1 cellular context compared by ENCODE assay signal in the genomic region with DNA sequence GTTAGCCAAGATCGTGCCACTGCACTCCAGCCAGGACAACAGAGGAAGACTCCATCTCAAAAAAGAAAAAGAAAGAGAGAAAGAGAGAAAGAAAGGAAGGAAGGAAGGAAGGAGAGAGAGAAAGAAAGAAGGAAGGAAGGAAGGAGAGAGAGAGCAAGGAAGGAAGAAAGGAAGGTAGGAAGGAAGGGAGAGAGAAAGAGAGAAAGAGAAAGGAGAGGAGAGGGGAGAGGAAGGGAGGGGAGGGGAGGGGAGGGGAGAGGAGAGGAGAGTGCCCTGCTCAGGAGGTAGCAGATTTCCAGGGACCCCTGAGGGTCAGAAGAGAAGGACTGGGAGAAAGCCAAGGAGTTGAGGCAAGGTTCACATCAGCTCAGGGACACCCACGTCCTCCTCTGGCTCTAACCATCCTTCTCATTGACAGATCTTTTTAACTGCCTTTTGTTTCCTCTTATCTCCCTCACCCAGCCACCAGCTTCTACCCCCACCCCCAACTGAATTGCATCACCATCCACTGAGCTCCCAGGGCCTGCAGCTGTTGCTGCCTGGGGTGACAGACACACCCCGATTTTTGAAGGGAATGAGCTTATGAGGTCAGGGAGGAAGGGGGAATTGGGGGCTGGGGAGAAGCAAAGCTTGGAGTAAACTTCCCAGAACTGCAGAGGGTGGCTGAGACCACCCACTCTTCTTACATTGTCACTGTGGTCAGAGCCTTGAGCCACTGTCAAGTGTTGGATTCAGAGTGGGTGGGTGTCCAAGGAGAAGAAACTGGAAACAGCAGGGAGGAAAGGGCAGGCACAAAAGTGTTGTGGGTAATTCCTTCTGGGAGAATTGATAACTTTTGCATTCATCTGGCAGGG.
TF ChIP-seq lines count a peak whose summit lies in the region.

No MANE protein-coding gene starts in this region.

TF ChIP-seq in HepG2, 621 proteins besides CTCF, POLR2A, EP300 and RAD21 (continued from another document):
- TF ChIP-seq, protein P1, sequence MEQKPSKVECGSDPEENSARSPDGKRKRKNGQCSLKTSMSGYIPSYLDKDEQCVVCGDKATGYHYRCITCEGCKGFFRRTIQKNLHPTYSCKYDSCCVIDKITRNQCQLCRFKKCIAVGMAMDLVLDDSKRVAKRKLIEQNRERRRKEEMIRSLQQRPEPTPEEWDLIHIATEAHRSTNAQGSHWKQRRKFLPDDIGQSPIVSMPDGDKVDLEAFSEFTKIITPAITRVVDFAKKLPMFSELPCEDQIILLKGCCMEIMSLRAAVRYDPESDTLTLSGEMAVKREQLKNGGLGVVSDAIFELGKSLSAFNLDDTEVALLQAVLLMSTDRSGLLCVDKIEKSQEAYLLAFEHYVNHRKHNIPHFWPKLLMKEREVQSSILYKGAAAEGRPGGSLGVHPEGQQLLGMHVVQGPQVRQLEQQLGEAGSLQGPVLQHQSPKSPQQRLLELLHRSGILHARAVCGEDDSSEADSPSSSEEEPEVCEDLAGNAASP (CRISPR knock-in tag; IDR thresholded peaks at IDR 0.05; ENCODE audit: borderline replicate concordance), result peak; percentile 30; the same call in 1 of the 2 replicates
- TF ChIP-seq TBX2 (CRISPR knock-in tag; IDR thresholded peaks at IDR 0.05; ENCODE audit: borderline replicate concordance) (peak; percentile 49; the same call in 1 of the 2 replicates), RXRB (CRISPR knock-in tag; IDR thresholded peaks at IDR 0.05; ENCODE audit: borderline replicate concordance) (peak; percentile 56; the same call in 1 of the 2 replicates), PATZ1 (CRISPR knock-in tag; IDR thresholded peaks at IDR 0.05) (peak; percentile 89), KLF16 (CRISPR knock-in tag; IDR thresholded peaks at IDR 0.05) (0 out of 4 replicates have a peak, but pooled peaks of 1 of the 2 experiments have one; percentile 50), CEBPG (CRISPR knock-in tag; IDR thresholded peaks at IDR 0.05) (peak; percentile 98), PCBP1 (IDR thresholded peaks at IDR 0.05; ENCODE audit: borderline replicate concordance, low read depth, low read length) (peak; percentile 94; the same call in 1 of the 2 replicates), MED1 (CRISPR knock-in tag; IDR thresholded peaks at IDR 0.05) (peak; percentile 66; the same call in 1 of the 2 replicates), DMAP1 (CRISPR knock-in tag; IDR thresholded peaks at IDR 0.05) (peak; percentile 35; the same call in 1 of the 2 replicates), CCDC6 (CRISPR knock-in tag; IDR thresholded peaks at IDR 0.05) (peak; percentile 30; the same call in 1 of the 2 replicates), NFRKB (IDR thresholded peaks at IDR 0.05) (no peak), SAP130 (CRISPR knock-in tag; IDR thresholded peaks at IDR 0.05; ENCODE audit: low read depth) (peak; percentile 69), ELF3 (CRISPR knock-in tag; IDR thresholded peaks at IDR 0.05) (peak; percentile 67; the same call in 1 of the 2 replicates), GATAD2A (CRISPR knock-in tag; IDR thresholded peaks at IDR 0.05) (peak; percentile 85), CCAR2 (optimal IDR thresholded peaks at IDR 0.05; ENCODE audit: low read depth, low read length) (peak; percentile 55), MED8 (CRISPR knock-in tag; IDR thresholded peaks at IDR 0.05; ENCODE audit: insufficient replicate concordance) (peak; percentile 62), HNRNPK (IDR thresholded peaks at IDR 0.05; ENCODE audit: low read depth, low read length, poor library complexity, severe bottlenecking) (peak; percentile 96), FOXM1 (CRISPR knock-in tag; IDR thresholded peaks at IDR 0.05) (no peak), ARID4A (CRISPR knock-in tag; IDR thresholded peaks at IDR 0.05; ENCODE audit: borderline replicate concordance) (peak; percentile 32; the same call in 1 of the 2 replicates), JUNB (CRISPR knock-in tag; IDR thresholded peaks at IDR 0.05; ENCODE audit: borderline replicate concordance) (no peak), POLR2AphosphoS5 (IDR thresholded peaks at IDR 0.05; ENCODE audit: low read depth, low read length) (0 out of 2 replicates have a peak, but pooled peaks have one; percentile 30), HMG20A (CRISPR knock-in tag; IDR thresholded peaks at IDR 0.05; ENCODE audit: borderline replicate concordance) (peak; percentile 34; the same call in 1 of the 2 replicates)
- TF ChIP-seq, protein P2, sequence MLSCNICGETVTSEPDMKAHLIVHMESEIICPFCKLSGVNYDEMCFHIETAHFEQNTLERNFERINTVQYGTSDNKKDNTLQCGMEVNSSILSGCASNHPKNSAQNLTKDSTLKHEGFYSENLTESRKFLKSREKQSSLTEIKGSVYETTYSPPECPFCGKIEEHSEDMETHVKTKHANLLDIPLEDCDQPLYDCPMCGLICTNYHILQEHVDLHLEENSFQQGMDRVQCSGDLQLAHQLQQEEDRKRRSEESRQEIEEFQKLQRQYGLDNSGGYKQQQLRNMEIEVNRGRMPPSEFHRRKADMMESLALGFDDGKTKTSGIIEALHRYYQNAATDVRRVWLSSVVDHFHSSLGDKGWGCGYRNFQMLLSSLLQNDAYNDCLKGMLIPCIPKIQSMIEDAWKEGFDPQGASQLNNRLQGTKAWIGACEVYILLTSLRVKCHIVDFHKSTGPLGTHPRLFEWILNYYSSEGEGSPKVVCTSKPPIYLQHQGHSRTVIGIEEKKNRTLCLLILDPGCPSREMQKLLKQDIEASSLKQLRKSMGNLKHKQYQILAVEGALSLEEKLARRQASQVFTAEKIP (CRISPR knock-in tag; IDR thresholded peaks at IDR 0.05; ENCODE audit: borderline replicate concordance), result no peak
- TF ChIP-seq, protein P3, sequence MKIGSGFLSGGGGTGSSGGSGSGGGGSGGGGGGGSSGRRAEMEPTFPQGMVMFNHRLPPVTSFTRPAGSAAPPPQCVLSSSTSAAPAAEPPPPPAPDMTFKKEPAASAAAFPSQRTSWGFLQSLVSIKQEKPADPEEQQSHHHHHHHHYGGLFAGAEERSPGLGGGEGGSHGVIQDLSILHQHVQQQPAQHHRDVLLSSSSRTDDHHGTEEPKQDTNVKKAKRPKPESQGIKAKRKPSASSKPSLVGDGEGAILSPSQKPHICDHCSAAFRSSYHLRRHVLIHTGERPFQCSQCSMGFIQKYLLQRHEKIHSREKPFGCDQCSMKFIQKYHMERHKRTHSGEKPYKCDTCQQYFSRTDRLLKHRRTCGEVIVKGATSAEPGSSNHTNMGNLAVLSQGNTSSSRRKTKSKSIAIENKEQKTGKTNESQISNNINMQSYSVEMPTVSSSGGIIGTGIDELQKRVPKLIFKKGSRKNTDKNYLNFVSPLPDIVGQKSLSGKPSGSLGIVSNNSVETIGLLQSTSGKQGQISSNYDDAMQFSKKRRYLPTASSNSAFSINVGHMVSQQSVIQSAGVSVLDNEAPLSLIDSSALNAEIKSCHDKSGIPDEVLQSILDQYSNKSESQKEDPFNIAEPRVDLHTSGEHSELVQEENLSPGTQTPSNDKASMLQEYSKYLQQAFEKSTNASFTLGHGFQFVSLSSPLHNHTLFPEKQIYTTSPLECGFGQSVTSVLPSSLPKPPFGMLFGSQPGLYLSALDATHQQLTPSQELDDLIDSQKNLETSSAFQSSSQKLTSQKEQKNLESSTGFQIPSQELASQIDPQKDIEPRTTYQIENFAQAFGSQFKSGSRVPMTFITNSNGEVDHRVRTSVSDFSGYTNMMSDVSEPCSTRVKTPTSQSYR (CRISPR knock-in tag; IDR thresholded peaks at IDR 0.05; ENCODE audit: borderline replicate concordance), result peak; percentile 93
- TF ChIP-seq, protein P4, sequence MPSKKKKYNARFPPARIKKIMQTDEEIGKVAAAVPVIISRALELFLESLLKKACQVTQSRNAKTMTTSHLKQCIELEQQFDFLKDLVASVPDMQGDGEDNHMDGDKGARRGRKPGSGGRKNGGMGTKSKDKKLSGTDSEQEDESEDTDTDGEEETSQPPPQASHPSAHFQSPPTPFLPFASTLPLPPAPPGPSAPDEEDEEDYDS (CRISPR knock-in tag; IDR thresholded peaks at IDR 0.05), result peak; percentile 38; the same call in 1 of the 2 replicates
- TF ChIP-seq, protein P5, sequence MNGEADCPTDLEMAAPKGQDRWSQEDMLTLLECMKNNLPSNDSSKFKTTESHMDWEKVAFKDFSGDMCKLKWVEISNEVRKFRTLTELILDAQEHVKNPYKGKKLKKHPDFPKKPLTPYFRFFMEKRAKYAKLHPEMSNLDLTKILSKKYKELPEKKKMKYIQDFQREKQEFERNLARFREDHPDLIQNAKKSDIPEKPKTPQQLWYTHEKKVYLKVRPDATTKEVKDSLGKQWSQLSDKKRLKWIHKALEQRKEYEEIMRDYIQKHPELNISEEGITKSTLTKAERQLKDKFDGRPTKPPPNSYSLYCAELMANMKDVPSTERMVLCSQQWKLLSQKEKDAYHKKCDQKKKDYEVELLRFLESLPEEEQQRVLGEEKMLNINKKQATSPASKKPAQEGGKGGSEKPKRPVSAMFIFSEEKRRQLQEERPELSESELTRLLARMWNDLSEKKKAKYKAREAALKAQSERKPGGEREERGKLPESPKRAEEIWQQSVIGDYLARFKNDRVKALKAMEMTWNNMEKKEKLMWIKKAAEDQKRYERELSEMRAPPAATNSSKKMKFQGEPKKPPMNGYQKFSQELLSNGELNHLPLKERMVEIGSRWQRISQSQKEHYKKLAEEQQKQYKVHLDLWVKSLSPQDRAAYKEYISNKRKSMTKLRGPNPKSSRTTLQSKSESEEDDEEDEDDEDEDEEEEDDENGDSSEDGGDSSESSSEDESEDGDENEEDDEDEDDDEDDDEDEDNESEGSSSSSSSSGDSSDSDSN (CRISPR knock-in tag; IDR thresholded peaks at IDR 0.05), result no peak
